In genomic region chr1:23854568-23854967, GRCh38 we compare ENCODE assay signal across 10 cellular contexts. TPM values are rescaled to one million over a fixed set of nuclear protein-coding genes. Genes with fewer than 3 reads are reported as not detected.
DNase-seq lines count a peak whose midpoint lies in the region; TF ChIP-seq lines count a peak whose summit lies in the region.
"Had no signal": no experiment of that assay in that cellular context is flagged by ENCODE, and none has a peak within 500 bp of the region (broad histone marks: within the 10 kb centered on the region; RNA-seq: fewer than 3 reads in every experiment).

No MANE protein-coding gene starts in this region.

- CTCF ChIA-PET in GM10248 (lab: Yijun Ruan, JAX), result interaction anchor here (0.8 to 2.1 kb wide), 3 partner anchors 14 to 83 kb away, joined by 3 to 12 read pairs (median 3); no protein-coding TSS in a partner anchor

- DNase-seq in DMS 273 (lab: John Stamatoyannopoulos, UW; ENCODE audit: unreplicated experiment), result peak; percentile 46
- DNase-seq in DMS 273 treated with DMSO at 0.1 percent for 48 hours (lab: John Stamatoyannopoulos, UW), result no peak
- no peak for DNase-seq in GM13976 (ENCODE audit: low spot score)
- DNase-seq in RPMI7951 (ENCODE audit: low read depth), result peak; percentile 33
- peak; percentile 4 for DNase-seq in fibroblast of villous mesenchyme (ENCODE audit: low read depth)
- DNase-seq in breast epithelium (ENCODE audit: low spot score in 2 of 2), result no peak
- DNase-seq in GM10248 (ENCODE audit: extremely low spot score), result no peak
- DNase-seq in cerebellum (ENCODE audit: low spot score), result no peak
- DNase-seq: 8988T, NCI-H2029 had no signal

- peak; percentile 14 for TF ChIP-seq CTCF in GM13976 (IDR thresholded peaks at IDR 0.05; ENCODE audit: borderline replicate concordance, control extremely low read depth, extremely low read depth, insufficient read depth, missing control alignments)
- TF ChIP-seq CTCF in fibroblast of villous mesenchyme (IDR thresholded peaks at IDR 0.05; ENCODE audit: insufficient read depth, low read depth, low read length), result peak; percentile 29
- no peak for TF ChIP-seq CTCF in breast epithelium (IDR thresholded peaks at IDR 0.05)
- no peak for TF ChIP-seq CTCF in GM10248 (IDR thresholded peaks at IDR 0.05; ENCODE audit: control extremely low read depth, extremely low read depth, low read depth, missing control alignments)

- no peaks in the 10 kb centered on the region for H3K9me3 ChIP-seq in breast epithelium

- POLR2A ChIA-PET in GM10248 (lab: Yijun Ruan, JAX), result no interaction called here

- H3K27ac ChIP-seq in breast epithelium, result no peak overlapping the region

- in situ Hi-C loops in GM13976 (cut with MboI; ENCODE audit: low sequenced_read_pairs, unreplicated experiment), result no loop called here

- no peak for TF ChIP-seq POLR2A in breast epithelium (IDR thresholded peaks at IDR 0.05)

- H3K36me3 ChIP-seq in breast epithelium, result no peaks in the 10 kb centered on the region

- intact Hi-C loops in breast epithelium (cut with DNase I; ENCODE audit: low total_unique reads), result no loop called here

- no peaks in the 10 kb centered on the region for H3K27me3 ChIP-seq in breast epithelium

- H3K4me1 ChIP-seq in breast epithelium, result no peaks in the 10 kb centered on the region

- H3K4me3 ChIP-seq in fibroblast of villous mesenchyme (ENCODE audit: low read depth, low read length), result no peak overlapping the region
- H3K4me3 ChIP-seq in breast epithelium, result no peak overlapping the region

RNA-seq across cellular contexts. Expression of gene FUCA1, which starts 13.5 kb away (rescaled TPM):
- total RNA-seq in RPMI7951 (2014; rRNA removed; shearing (Covaris generic)), result 38.8 and 40.9 TPM in 2 replicates
- 4.8 and 7.8 TPM in 2 replicates for total RNA-seq in fibroblast of villous mesenchyme
- total RNA-seq in breast epithelium, result 10 to 100 TPM; 26.9 to 45.3 (median 44.2) TPM
- 11.9 TPM for total RNA-seq in cerebellum

RNA-seq across cellular contexts. Expression of gene HMGCL, which starts 29.3 kb away (rescaled TPM):
- 40.7 and 45.7 TPM in 2 replicates for total RNA-seq in RPMI7951 (2014; rRNA removed; shearing (Covaris generic))
- 30.3 and 37.1 TPM in 2 replicates for total RNA-seq in fibroblast of villous mesenchyme
- total RNA-seq in breast epithelium, result 10 to 100 TPM; 31.7 to 42.4 (median 39.0) TPM
- 9.8 TPM for total RNA-seq in cerebellum

RNA-seq across cellular contexts. Expression of gene GALE, which starts 54.0 kb away (rescaled TPM):
- 58.3 and 67.8 TPM in 2 replicates for total RNA-seq in RPMI7951 (2014; rRNA removed; shearing (Covaris generic))
- total RNA-seq in fibroblast of villous mesenchyme (31.5 and 33.5 TPM in 2 replicates), breast epithelium (10 to 100 TPM in 2 of 3 donors, 1 to 10 TPM in 1; 9.9 to 31.2 (median 28.2) TPM), cerebellum (11.9 TPM)

RNA-seq across cellular contexts. Expression of gene CNR2, which starts 58.6 kb away (rescaled TPM):
- not detected in 2 replicates for total RNA-seq in RPMI7951 (2014; rRNA removed; shearing (Covaris generic))
- total RNA-seq in fibroblast of villous mesenchyme (not detected in 2 replicates), breast epithelium (under 1 TPM in 1 of 3 donors, not detected in 2; under 0.01 TPM), cerebellum (not detected)

Comparison
In these comparisons a context has a peak if more than half of its experiments do, and no peak if none do; other contexts are left out.
1. DNase-seq: peak in DMS 273 (single experiment), RPMI7951 (single experiment) and fibroblast of villous mesenchyme (single experiment); none in DMS 273 treated with DMSO at 0.1 percent for 48 hours (single experiment), GM13976 (single experiment), breast epithelium (0 of 2), GM10248 (single experiment) and cerebellum (single experiment).
2. CTCF ChIP-seq: peak in GM13976 (single experiment) and fibroblast of villous mesenchyme (single experiment); none in breast epithelium (0 of 3) and GM10248 (single experiment).